Comparison of ENCODE assay signal across 22 cellular contexts in genomic region chr7:17996442-17997223, GRCh38. TPM values are rescaled to one million over a fixed set of nuclear protein-coding genes. Genes with fewer than 3 reads are reported as not detected.
DNase-seq lines count a peak whose midpoint lies in the region; ATAC-seq and TF ChIP-seq lines count a peak whose summit lies in the region.
"Had no signal": no experiment of that assay in that cellular context is flagged by ENCODE, and none has a peak within 500 bp of the region (broad histone marks: within the 10 kb centered on the region; RNA-seq: fewer than 3 reads in every experiment).

No MANE protein-coding gene starts in this region.

- peak overlapping the region; percentile 53 for H3K27ac ChIP-seq in left ventricle myocardium inferior (replicated peaks)
- 0 out of 2 replicates have a peak overlapping the region, but pooled peaks have one; percentile 44 for H3K27ac ChIP-seq in SK-N-MC
- peak overlapping the region; percentile 33 to 68 (median 63) for H3K27ac ChIP-seq in thyroid gland
- H3K27ac ChIP-seq: BLaER1 treated with 17β-estradiol and CSF1 and Interleukin-3, amounts not matched to agents 10 nM and 100 nM; HL-60 had no signal

- H3K9ac ChIP-seq in SK-N-MC (ENCODE audit: insufficient read length): no peak overlapping the region
- H3K9ac ChIP-seq: BLaER1 treated with 17β-estradiol and CSF1 and Interleukin-3, amounts not matched to agents 10 nM and 100 nM had no signal

- 30 to 31% methylated on average over 1 of the region's 1 CpG for WGBS in thyroid gland, 2 donors

- no peak for ATAC-seq in Right ventricle myocardium inferior
- ATAC-seq: GM23338, SK-N-SH treated with all-trans-retinoic acid at 6 μM for 48 hours, T-cell had no signal

- in situ Hi-C loops in KBM-7 (cut with MboI; ENCODE audit: low pct_unique_long_range_greater_than_20kb, low sequenced_read_pairs): no loop called here

- H3K4me3 ChIP-seq in left ventricle myocardium inferior: no peak overlapping the region
- H3K4me3 ChIP-seq in SK-N-MC: no peak overlapping the region
- no peak overlapping the region for H3K4me3 ChIP-seq in thyroid gland (replicated peaks in 1 of 3)
- H3K4me3 ChIP-seq: BLaER1 treated with 17β-estradiol and CSF1 and Interleukin-3, amounts not matched to agents 10 nM and 100 nM; GM23338 had no signal

- no peak for DNase-seq in left ventricle myocardium inferior
- no peak for DNase-seq in Right ventricle myocardium inferior (ENCODE audit: missing footprints)
- peak; percentile 72 for DNase-seq in NCI-H1105 treated with DMSO at 0.1 percent for 48 hours (lab: John Stamatoyannopoulos, UW)
- no peak for DNase-seq in SK-N-MC (ENCODE audit: low read depth, low spot score)
- no peak for DNase-seq in thyroid gland
- no peak for DNase-seq in KBM-7
- no peak for DNase-seq in NCI-H748 (lab: John Stamatoyannopoulos, UW; ENCODE audit: unreplicated experiment)
- DNase-seq in NCI-H1930 (lab: John Stamatoyannopoulos, UW): no peak
- DNase-seq: CD8-positive, alpha-beta memory T cell; HCEC 1CT; NCI-H1694 treated with DMSO at 0.1 percent for 48 hours; NCI-H2107; NCI-H526; SHP77 treated with DMSO at 0.1 percent for 48 hours; T-cell had no signal

- intact Hi-C loops in left ventricle myocardium inferior (cut with micrococcal nuclease) (no loop called here), Right ventricle myocardium inferior (cut with DNase I) (loop anchor here (10.0 kb wide), 1 partner anchor 328 kb away; no protein-coding TSS in a partner anchor), thyroid gland (cut with DNase I) (no loop called here)

- H3K36me3 ChIP-seq in left ventricle myocardium inferior: no peaks in the 10 kb centered on the region
- H3K36me3 ChIP-seq in SK-N-MC (ENCODE audit: insufficient read depth, low read length): no peaks in the 10 kb centered on the region
- H3K36me3 ChIP-seq in thyroid gland: no peaks in the 10 kb centered on the region
- H3K36me3 ChIP-seq: BLaER1 treated with 17β-estradiol and CSF1 and Interleukin-3, amounts not matched to agents 10 nM and 100 nM had no signal

- TF ChIP-seq CTCF in left ventricle myocardium inferior (IDR thresholded peaks at IDR 0.05; ENCODE audit: borderline replicate concordance) (no peak), thyroid gland (IDR thresholded peaks at IDR 0.05) (no peak)

- no peaks in the 10 kb centered on the region for H3K27me3 ChIP-seq in left ventricle myocardium inferior (ENCODE audit: low read depth)
- H3K27me3 ChIP-seq in thyroid gland: no peaks in the 10 kb centered on the region
- H3K27me3 ChIP-seq: BLaER1 treated with 17β-estradiol and CSF1 and Interleukin-3, amounts not matched to agents 10 nM and 100 nM had no signal

- H3K4me1 ChIP-seq in left ventricle myocardium inferior: peaks cover 9% of the 10 kb centered on the region
- H3K4me1 ChIP-seq in thyroid gland: peaks cover 5 to 9% of the 10 kb centered on the region in 2 donors
- H3K4me1 ChIP-seq: BLaER1 treated with 17β-estradiol and CSF1 and Interleukin-3, amounts not matched to agents 10 nM and 100 nM had no signal

- H3K9me3 ChIP-seq in left ventricle myocardium inferior (replicated peaks): peaks cover 9% of the 10 kb centered on the region
- H3K9me3 ChIP-seq in SK-N-MC (ENCODE audit: low read depth, low read length): no peaks in the 10 kb centered on the region
- H3K9me3 ChIP-seq in thyroid gland: no peaks in the 10 kb centered on the region

- no peak for TF ChIP-seq POLR2A in thyroid gland (IDR thresholded peaks at IDR 0.05)

RNA-seq across cellular contexts. Expression of gene PRPS1L1, which starts 31.0 kb away (rescaled TPM):
- total RNA-seq in left ventricle myocardium inferior (not detected), Right ventricle myocardium inferior (not detected), thyroid gland (not detected)
- total RNA-seq: CD8-positive, alpha-beta memory T cell; GM23338; HT1080; LHCN-M2; OCI-LY7; T-cell had no signal

RNA-seq across cellular contexts. Expression of gene SNX13, which starts 56.3 kb away (rescaled TPM):
- total RNA-seq in left ventricle myocardium inferior (42.2 TPM), Right ventricle myocardium inferior (46.7 TPM), thyroid gland (100 to 1,000 TPM; 102 to 242 (median 141) TPM)
